In the genomic region with DNA sequence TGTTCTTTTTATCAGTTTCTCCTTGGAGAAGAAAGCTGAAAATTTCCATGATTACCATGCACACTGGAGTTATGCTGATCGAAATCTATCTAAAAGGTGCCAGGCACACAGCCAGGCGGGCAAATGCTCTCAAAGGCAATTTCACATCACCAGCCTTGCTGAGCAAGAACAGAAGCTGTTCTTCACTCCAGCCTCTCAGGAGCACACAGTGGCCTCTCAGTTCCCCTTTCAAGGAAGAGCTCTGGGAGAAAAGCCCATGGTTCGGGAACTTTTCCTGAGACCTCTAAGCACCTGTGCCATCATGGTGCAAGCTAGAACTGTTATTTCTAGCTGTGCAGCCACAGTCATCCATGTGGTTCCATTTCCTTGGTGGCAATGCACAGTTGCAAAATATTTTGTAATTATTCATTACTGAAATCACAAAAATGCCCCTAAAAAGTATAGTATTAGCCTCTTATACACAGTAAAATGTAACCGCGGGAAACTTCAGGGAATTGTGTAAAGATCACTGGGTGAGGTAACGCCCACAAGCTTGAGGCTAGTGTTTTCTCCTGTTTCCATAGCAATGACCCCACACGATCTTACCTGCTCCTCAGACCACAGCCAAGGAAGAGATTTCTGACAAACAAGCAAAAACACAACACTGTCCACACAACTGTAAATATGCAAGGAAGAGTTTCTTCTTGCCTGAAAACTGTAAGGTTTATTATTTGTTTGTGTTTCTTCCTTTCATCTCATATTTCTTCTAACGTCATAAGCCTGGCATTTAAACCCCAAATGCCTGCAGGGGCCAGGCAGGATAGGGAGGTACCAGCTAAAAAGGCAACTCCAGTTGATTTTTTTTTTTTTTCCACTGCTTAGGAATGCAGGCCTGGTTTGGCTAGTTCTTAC, we compare ENCODE assay signal across 8 cellular contexts.
A peak's percentile ranks its signal among the peaks of the same experiment; 100 is the strongest.
DNase-seq lines count a peak whose midpoint lies in the region; FAIRE-seq and TF ChIP-seq lines count a peak whose summit lies in the region.

No MANE protein-coding gene starts in this region.

- BruUV-seq in Calu3 (replicated peaks; lab: Mats Ljungman, UMichigan), result no TSS peak

- H3K36me3 Mint-ChIP-seq in Calu3 (ENCODE audit: insufficient read depth, unreplicated experiment), result peaks cover 11% of the 10 kb centered on the region
- H3K36me3 Mint-ChIP-seq in astrocyte (ENCODE audit: low read depth, unreplicated experiment), result no peaks in the 10 kb centered on the region

- H3K4me3 Mint-ChIP-seq in Calu3 (ENCODE audit: low read depth, unreplicated experiment), result peak overlapping the region; percentile 43
- no peak overlapping the region for H3K4me3 Mint-ChIP-seq in astrocyte (ENCODE audit: unreplicated experiment)

- peaks cover 4% of the 10 kb centered on the region for H3K9me3 Mint-ChIP-seq in Calu3 (ENCODE audit: low read depth, unreplicated experiment)
- H3K9me3 Mint-ChIP-seq in astrocyte (ENCODE audit: unreplicated experiment), result no peaks in the 10 kb centered on the region

- H3K4me1 Mint-ChIP-seq in Calu3 (ENCODE audit: low read depth, unreplicated experiment), result peaks cover 60% of the 10 kb centered on the region
- H3K4me1 Mint-ChIP-seq in astrocyte (ENCODE audit: low read depth, unreplicated experiment), result peaks cover 32% of the 10 kb centered on the region

- H3K27me3 Mint-ChIP-seq in Calu3 (ENCODE audit: unreplicated experiment), result no peaks in the 10 kb centered on the region
- no peaks in the 10 kb centered on the region for H3K27me3 Mint-ChIP-seq in astrocyte (ENCODE audit: low read depth, unreplicated experiment)

- TF ChIP-seq CTCF in Calu3 (IDR thresholded peaks at IDR 0.05; ENCODE audit: unreplicated experiment) (no peak), astrocyte (IDR thresholded peaks at IDR 0.05; ENCODE audit: insufficient read depth, low read depth, low read length) (no peak), keratinocyte (optimal IDR thresholded peaks at IDR 0.05 in 1 of 3, IDR thresholded peaks at IDR 0.05 in 1 of 3, conservative IDR thresholded peaks at IDR 0.05 in 1 of 3; ENCODE audit: extremely low read depth in 1 of 3, insufficient read depth in 2 of 3, low read length in 3 of 3) (no peak)

- CTCF ChIA-PET in Calu3 (lab: Charles Lee), result interaction anchor here (0.5 to 1.4 kb wide), 6 partner anchors 81 to 1251 kb away, joined by 3 to 6 read pairs (median 4); a partner anchor contains a TSS

- H3K79me2 ChIP-seq in Karpas-422 (ENCODE audit: low read length) (no peaks in the 10 kb centered on the region), astrocyte (ENCODE audit: insufficient read depth, low read length) (no peaks in the 10 kb centered on the region), keratinocyte (ENCODE audit: control insufficient read depth, insufficient read depth, low read length) (no peaks in the 10 kb centered on the region)

- H3K4me2 ChIP-seq in Karpas-422 (ENCODE audit: low read depth, low read length, poor library complexity, severe bottlenecking) (peak overlapping the region; percentile 45), astrocyte (ENCODE audit: low read length) (peak overlapping the region; percentile 63), keratinocyte (ENCODE audit: control insufficient read depth, extremely low read depth, insufficient read depth, low read depth, low read length) (peak overlapping the region; percentile 74)

- H3K27ac ChIP-seq in Karpas-422 (ENCODE audit: low read length), result peak overlapping the region; percentile 59; the same call in 1 of the 2 replicates
- H3K27ac ChIP-seq in astrocyte (ENCODE audit: low read depth, low read length), result no peak overlapping the region
- peak overlapping the region; percentile 82 for H3K27ac ChIP-seq in keratinocyte (ENCODE audit: control insufficient read depth, insufficient read depth, low read length)
- peak overlapping the region; percentile 63 for H3K27ac ChIP-seq in stomach smooth muscle (ENCODE audit: low read length)

- H3K27me3 ChIP-seq in Karpas-422 (ENCODE audit: low read length) (no peaks in the 10 kb centered on the region), astrocyte (ENCODE audit: insufficient read depth, low read length) (no peaks in the 10 kb centered on the region), keratinocyte (ENCODE audit: control insufficient read depth, extremely low read depth, insufficient read depth, low read length) (no peaks in the 10 kb centered on the region), stomach smooth muscle (ENCODE audit: control insufficient read depth in 1 of 2, insufficient read depth in 2 of 2, low read length in 2 of 2) (no peaks in the 10 kb centered on the region)

- intact Hi-C loops in Calu3 (cut with micrococcal nuclease; ENCODE audit: unreplicated experiment), result loop anchor here (5.0 to 10.0 kb wide), 3 partner anchors 46 to 91 kb away; no protein-coding TSS in a partner anchor

- H3K27ac Mint-ChIP-seq in Calu3 (ENCODE audit: unreplicated experiment), result peak overlapping the region; percentile 94
- H3K27ac Mint-ChIP-seq in astrocyte (ENCODE audit: unreplicated experiment), result peak overlapping the region; percentile 68

- no peak for FAIRE-seq in astrocyte (lab: Jason Lieb, UNC)
- FAIRE-seq in keratinocyte (lab: Jason Lieb, UNC), result no peak

- no peaks in the 10 kb centered on the region for H3K36me3 ChIP-seq in Karpas-422 (ENCODE audit: insufficient read depth, low read length)
- no peaks in the 10 kb centered on the region for H3K36me3 ChIP-seq in astrocyte (ENCODE audit: insufficient read depth, low read length)
- H3K36me3 ChIP-seq in keratinocyte (ENCODE audit: control insufficient read depth in 2 of 2, extremely low read depth in 1 of 2, insufficient read depth in 2 of 2, low read length in 2 of 2), result no peaks in the 10 kb centered on the region
- H3K36me3 ChIP-seq in stomach smooth muscle (ENCODE audit: control insufficient read depth in 2 of 2, insufficient read depth in 2 of 2, low read length in 2 of 2), result no peaks in the 10 kb centered on the region

- H3K4me3 ChIP-seq in Karpas-422 (ENCODE audit: low read length) (no peak overlapping the region), astrocyte (ENCODE audit: insufficient read depth, low read depth, low read length) (no peak overlapping the region), keratinocyte (ENCODE audit: control insufficient read depth in 2 of 3, extremely low read depth in 1 of 3, insufficient read depth in 2 of 3, low read depth in 1 of 3, low read length in 3 of 3) (peak overlapping the region in 1 of 3 experiments; percentile 40), stomach smooth muscle (ENCODE audit: low read length in 2 of 2) (peak overlapping the region in 1 of 2 donors; percentile 16)

- H4K20me1 ChIP-seq in Karpas-422 (ENCODE audit: insufficient read depth, low read depth, low read length), result no peaks in the 10 kb centered on the region
- no peaks in the 10 kb centered on the region for H4K20me1 ChIP-seq in astrocyte (ENCODE audit: insufficient read depth, low read length)
- H4K20me1 ChIP-seq in keratinocyte (ENCODE audit: control insufficient read depth, extremely low read depth, insufficient read depth, low read length), result no peaks in the 10 kb centered on the region

- dilution Hi-C loops in keratinocyte (cut with MboI; ENCODE audit: extremely low pct_ligation_motif_present, low sequenced_read_pairs), result no loop called here

- H3K4me1 ChIP-seq in Karpas-422 (ENCODE audit: low read length), result peaks cover 62% of the 10 kb centered on the region
- peaks cover 10% of the 10 kb centered on the region for H3K4me1 ChIP-seq in astrocyte (ENCODE audit: insufficient read depth, low read length)
- peaks cover 47% of the 10 kb centered on the region for H3K4me1 ChIP-seq in keratinocyte (ENCODE audit: control insufficient read depth, extremely low read depth, insufficient read depth, low read length)
- H3K4me1 ChIP-seq in stomach smooth muscle (ENCODE audit: control insufficient read depth, insufficient read depth, low read length), result peaks cover 16% of the 10 kb centered on the region

- H3K9ac ChIP-seq in Karpas-422 (ENCODE audit: low read length), result no peak overlapping the region
- H3K9ac ChIP-seq in astrocyte (ENCODE audit: low read length), result no peak overlapping the region
- peak overlapping the region; percentile 51 for H3K9ac ChIP-seq in keratinocyte (ENCODE audit: control insufficient read depth, extremely low read depth, insufficient read depth, low read length)
- H3K9ac ChIP-seq in stomach smooth muscle (ENCODE audit: low read length in 2 of 2), result no peak overlapping the region

- H2AFZ ChIP-seq in Karpas-422 (ENCODE audit: low read length) (no peak overlapping the region), astrocyte (ENCODE audit: low read depth, low read length) (no peak overlapping the region), keratinocyte (ENCODE audit: control insufficient read depth, low read length) (peak overlapping the region; percentile 57)

- no peaks in the 10 kb centered on the region for H3K9me2 ChIP-seq in Karpas-422 (replicated peaks; ENCODE audit: insufficient read depth, low read length)

- DNase-seq in Calu3 (peak; percentile 74), Karpas-422 (peak; percentile 34), astrocyte (ENCODE audit: low read depth) (peak; percentile 70), keratinocyte (ENCODE audit: low read depth, low spot score) (peak; percentile 59), NCI-H526 treated with DMSO at 0.1 percent for 48 hours (lab: John Stamatoyannopoulos, UW) (no peak), germinal center (ENCODE audit: low spot score) (no peak), NCI-H526 (lab: John Stamatoyannopoulos, UW) (no peak)

- no peaks in the 10 kb centered on the region for H3K9me1 ChIP-seq in keratinocyte (ENCODE audit: control insufficient read depth, extremely low read depth, insufficient read depth, low read length)

- H3K9me3 ChIP-seq in Karpas-422 (ENCODE audit: low read length) (no peaks in the 10 kb centered on the region), astrocyte (ENCODE audit: insufficient read depth, low read depth, low read length) (no peaks in the 10 kb centered on the region), keratinocyte (ENCODE audit: control insufficient read depth, low read depth, low read length) (no peaks in the 10 kb centered on the region), stomach smooth muscle (ENCODE audit: control insufficient read depth in 2 of 2, low read length in 2 of 2) (no peaks in the 10 kb centered on the region)

Comparison
In these comparisons a context has a peak if more than half of its experiments do, and no peak if none do; other contexts are left out.
1. DNase-seq: peak in Calu3 (single experiment), Karpas-422 (single experiment), astrocyte (single experiment) and keratinocyte (single experiment); none in NCI-H526 treated with DMSO at 0.1 percent for 48 hours (single experiment), germinal center (single experiment) and NCI-H526 (0 of 2).
2. Peak in every context shown above with its lines, with median percentiles within 50 percentile points of each other: H3K4me2 ChIP-seq.